In genomic region chr12:125187148-125187733, GRCh38 we compare ENCODE assay signal across 2 cellular contexts.
TF ChIP-seq lines count a peak whose summit lies in the region.

No MANE protein-coding gene starts in this region.

TF ChIP-seq in SK-N-SH, 30 proteins besides CTCF, POLR2A, EP300 and RAD21 (continued from another document):
- TF ChIP-seq, protein P1, sequence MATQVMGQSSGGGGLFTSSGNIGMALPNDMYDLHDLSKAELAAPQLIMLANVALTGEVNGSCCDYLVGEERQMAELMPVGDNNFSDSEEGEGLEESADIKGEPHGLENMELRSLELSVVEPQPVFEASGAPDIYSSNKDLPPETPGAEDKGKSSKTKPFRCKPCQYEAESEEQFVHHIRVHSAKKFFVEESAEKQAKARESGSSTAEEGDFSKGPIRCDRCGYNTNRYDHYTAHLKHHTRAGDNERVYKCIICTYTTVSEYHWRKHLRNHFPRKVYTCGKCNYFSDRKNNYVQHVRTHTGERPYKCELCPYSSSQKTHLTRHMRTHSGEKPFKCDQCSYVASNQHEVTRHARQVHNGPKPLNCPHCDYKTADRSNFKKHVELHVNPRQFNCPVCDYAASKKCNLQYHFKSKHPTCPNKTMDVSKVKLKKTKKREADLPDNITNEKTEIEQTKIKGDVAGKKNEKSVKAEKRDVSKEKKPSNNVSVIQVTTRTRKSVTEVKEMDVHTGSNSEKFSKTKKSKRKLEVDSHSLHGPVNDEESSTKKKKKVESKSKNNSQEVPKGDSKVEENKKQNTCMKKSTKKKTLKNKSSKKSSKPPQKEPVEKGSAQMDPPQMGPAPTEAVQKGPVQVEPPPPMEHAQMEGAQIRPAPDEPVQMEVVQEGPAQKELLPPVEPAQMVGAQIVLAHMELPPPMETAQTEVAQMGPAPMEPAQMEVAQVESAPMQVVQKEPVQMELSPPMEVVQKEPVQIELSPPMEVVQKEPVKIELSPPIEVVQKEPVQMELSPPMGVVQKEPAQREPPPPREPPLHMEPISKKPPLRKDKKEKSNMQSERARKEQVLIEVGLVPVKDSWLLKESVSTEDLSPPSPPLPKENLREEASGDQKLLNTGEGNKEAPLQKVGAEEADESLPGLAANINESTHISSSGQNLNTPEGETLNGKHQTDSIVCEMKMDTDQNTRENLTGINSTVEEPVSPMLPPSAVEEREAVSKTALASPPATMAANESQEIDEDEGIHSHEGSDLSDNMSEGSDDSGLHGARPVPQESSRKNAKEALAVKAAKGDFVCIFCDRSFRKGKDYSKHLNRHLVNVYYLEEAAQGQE (IDR thresholded peaks at IDR 0.05; ENCODE audit: low read depth, low read length), result no peak
- TF ChIP-seq RCOR1 (IDR thresholded peaks at IDR 0.05; ENCODE audit: low read length), result no peak
- TF ChIP-seq TCF12 (IDR thresholded peaks at IDR 0.05), result no peak
- TF ChIP-seq NRF1 (IDR thresholded peaks at IDR 0.05; ENCODE audit: low read depth, low read length), result no peak
- no peak for TF ChIP-seq RFX5 (IDR thresholded peaks at IDR 0.05; ENCODE audit: low read length)
- TF ChIP-seq JUND (IDR thresholded peaks at IDR 0.05), result no peak
- no peak for TF ChIP-seq TEAD4 (IDR thresholded peaks at IDR 0.05; ENCODE audit: borderline replicate concordance, insufficient read depth)
- no peak for TF ChIP-seq CHD2 (IDR thresholded peaks at IDR 0.05; ENCODE audit: low read length, partially characterized antibody)
- no peak for TF ChIP-seq GATA2 (CRISPR knock-in tag; IDR thresholded peaks at IDR 0.05)
- TF ChIP-seq POLR2AphosphoS5 (IDR thresholded peaks at IDR 0.05; ENCODE audit: low read depth, low read length), result no peak
- TF ChIP-seq, protein P2, sequence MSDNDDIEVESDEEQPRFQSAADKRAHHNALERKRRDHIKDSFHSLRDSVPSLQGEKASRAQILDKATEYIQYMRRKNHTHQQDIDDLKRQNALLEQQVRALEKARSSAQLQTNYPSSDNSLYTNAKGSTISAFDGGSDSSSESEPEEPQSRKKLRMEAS (IDR thresholded peaks at IDR 0.05; ENCODE audit: low read depth), result no peak
- TF ChIP-seq, protein P3, sequence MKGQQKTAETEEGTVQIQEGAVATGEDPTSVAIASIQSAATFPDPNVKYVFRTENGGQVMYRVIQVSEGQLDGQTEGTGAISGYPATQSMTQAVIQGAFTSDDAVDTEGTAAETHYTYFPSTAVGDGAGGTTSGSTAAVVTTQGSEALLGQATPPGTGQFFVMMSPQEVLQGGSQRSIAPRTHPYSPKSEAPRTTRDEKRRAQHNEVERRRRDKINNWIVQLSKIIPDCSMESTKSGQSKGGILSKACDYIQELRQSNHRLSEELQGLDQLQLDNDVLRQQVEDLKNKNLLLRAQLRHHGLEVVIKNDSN (IDR thresholded peaks at IDR 0.05; ENCODE audit: borderline replicate concordance, low read depth), result no peak
- TF ChIP-seq MEF2A (IDR thresholded peaks at IDR 0.05; ENCODE audit: borderline replicate concordance, low read depth), result no peak
- no peak for TF ChIP-seq IRF3 (IDR thresholded peaks at IDR 0.05; ENCODE audit: low read depth, low read length)
TF ChIP-seq in SK-N-SH: peak in this region for 0.

TF ChIP-seq in SK-N-SH treated with all-trans-retinoic acid at 6 μM for 48 hours, 23 proteins besides CTCF, POLR2A, EP300 and RAD21 (continued from another document):
- TF ChIP-seq PPARA (CRISPR knock-in tag; IDR thresholded peaks at IDR 0.05; ENCODE audit: borderline replicate concordance) (no peak), TCF4 (CRISPR knock-in tag; IDR thresholded peaks at IDR 0.05; ENCODE audit: borderline replicate concordance) (no peak), POU6F1 (CRISPR knock-in tag; IDR thresholded peaks at IDR 0.05; ENCODE audit: borderline replicate concordance, low read depth) (no peak), ISL1 (CRISPR knock-in tag; IDR thresholded peaks at IDR 0.05) (no peak), RARB (CRISPR knock-in tag; IDR thresholded peaks at IDR 0.05) (no peak)
- TF ChIP-seq, protein P4, sequence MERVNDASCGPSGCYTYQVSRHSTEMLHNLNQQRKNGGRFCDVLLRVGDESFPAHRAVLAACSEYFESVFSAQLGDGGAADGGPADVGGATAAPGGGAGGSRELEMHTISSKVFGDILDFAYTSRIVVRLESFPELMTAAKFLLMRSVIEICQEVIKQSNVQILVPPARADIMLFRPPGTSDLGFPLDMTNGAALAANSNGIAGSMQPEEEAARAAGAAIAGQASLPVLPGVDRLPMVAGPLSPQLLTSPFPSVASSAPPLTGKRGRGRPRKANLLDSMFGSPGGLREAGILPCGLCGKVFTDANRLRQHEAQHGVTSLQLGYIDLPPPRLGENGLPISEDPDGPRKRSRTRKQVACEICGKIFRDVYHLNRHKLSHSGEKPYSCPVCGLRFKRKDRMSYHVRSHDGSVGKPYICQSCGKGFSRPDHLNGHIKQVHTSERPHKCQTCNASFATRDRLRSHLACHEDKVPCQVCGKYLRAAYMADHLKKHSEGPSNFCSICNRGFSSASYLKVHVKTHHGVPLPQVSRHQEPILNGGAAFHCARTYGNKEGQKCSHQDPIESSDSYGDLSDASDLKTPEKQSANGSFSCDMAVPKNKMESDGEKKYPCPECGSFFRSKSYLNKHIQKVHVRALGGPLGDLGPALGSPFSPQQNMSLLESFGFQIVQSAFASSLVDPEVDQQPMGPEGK (CRISPR knock-in tag; IDR thresholded peaks at IDR 0.05; ENCODE audit: borderline replicate concordance), result no peak
